Comparison of ENCODE assay signal across 1 cellular context in genomic region chr19:8611890-8612806, GRCh38.
TF ChIP-seq lines count a peak whose summit lies in the region.

No MANE protein-coding gene starts in this region.

TF ChIP-seq in IMR-90, 13 proteins besides CTCF, POLR2A, EP300 and RAD21 (continued from another document):
- TF ChIP-seq, protein P1, sequence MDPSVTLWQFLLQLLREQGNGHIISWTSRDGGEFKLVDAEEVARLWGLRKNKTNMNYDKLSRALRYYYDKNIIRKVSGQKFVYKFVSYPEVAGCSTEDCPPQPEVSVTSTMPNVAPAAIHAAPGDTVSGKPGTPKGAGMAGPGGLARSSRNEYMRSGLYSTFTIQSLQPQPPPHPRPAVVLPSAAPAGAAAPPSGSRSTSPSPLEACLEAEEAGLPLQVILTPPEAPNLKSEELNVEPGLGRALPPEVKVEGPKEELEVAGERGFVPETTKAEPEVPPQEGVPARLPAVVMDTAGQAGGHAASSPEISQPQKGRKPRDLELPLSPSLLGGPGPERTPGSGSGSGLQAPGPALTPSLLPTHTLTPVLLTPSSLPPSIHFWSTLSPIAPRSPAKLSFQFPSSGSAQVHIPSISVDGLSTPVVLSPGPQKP (IDR thresholded peaks at IDR 0.05; ENCODE audit: borderline replicate concordance, low read depth, low read length), result no peak
